In the genomic region with DNA sequence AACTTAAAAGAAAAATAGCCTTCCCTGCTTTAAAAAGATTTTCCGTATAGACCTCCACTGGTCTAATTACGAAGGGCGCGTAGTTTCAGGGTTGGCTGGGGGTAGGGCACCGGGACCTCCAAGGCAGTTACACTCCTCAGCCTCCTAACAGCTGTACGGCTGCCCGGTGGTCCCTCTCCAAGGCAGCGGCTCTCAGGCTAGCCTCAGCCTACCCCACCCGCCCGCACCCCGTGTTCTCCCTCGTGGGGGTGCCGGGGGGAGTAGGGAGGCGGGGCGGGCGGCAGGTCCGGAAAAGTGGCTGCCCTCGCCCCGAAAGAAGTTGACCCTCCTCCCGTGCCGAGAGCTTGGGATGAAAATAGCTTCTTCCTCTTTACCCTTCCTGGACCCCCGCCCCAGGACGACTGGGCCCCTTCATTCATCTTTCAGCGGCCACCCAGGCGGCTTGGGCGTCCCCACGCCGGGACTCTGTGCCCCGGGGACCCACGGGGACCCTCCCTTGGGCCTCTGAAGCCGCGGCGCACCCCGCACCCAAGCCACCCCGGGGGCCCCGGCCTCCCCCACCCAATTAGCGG, we compare ENCODE assay signal across 8 cellular contexts. TPM values are rescaled to one million over a fixed set of nuclear protein-coding genes. Genes with fewer than 3 reads are reported as not detected.
DNase-seq lines count a peak whose midpoint lies in the region; ATAC-seq, FAIRE-seq and TF ChIP-seq lines count a peak whose summit lies in the region.

No MANE protein-coding gene starts in this region.

- peak overlapping the region; percentile 86 for H3K27ac ChIP-seq in CD4-positive, alpha-beta T cell (ENCODE audit: low read depth, low read length)
- peak overlapping the region; percentile 96 for H3K27ac ChIP-seq in HCT116 (ENCODE audit: low read depth, low read length)
- H3K27ac ChIP-seq in SJCRH30, result peak overlapping the region; percentile 98
- peak overlapping the region; percentile 92 for H3K27ac ChIP-seq in mammary epithelial cell (ENCODE audit: insufficient read depth, low read depth, low read length)
- H3K27ac ChIP-seq in kidney (ENCODE audit: low read depth in 2 of 2, low read length in 2 of 2), result peak overlapping the region; percentile 93 to 98

- no peak overlapping the region for H2AFZ ChIP-seq in HCT116 (ENCODE audit: low read depth, low read length, poor library complexity, severe bottlenecking)
- peak overlapping the region; percentile 94 for H2AFZ ChIP-seq in mammary epithelial cell (ENCODE audit: low read depth, low read length)

- peaks cover 12 to 43% of the 10 kb centered on the region in 2 experiments for H3K4me1 ChIP-seq in HCT116 (ENCODE audit: control insufficient read depth in 1 of 2, insufficient read depth in 2 of 2, low read length in 2 of 2)
- peaks cover 10% of the 10 kb centered on the region for H3K4me1 ChIP-seq in SJCRH30
- peaks cover 11% of the 10 kb centered on the region for H3K4me1 ChIP-seq in mammary epithelial cell (ENCODE audit: insufficient read depth, low read length)
- peaks cover 6 to 8% of the 10 kb centered on the region in 2 donors for H3K4me1 ChIP-seq in kidney (ENCODE audit: control insufficient read depth in 1 of 2, insufficient read depth in 1 of 2, low read depth in 1 of 2, low read length in 2 of 2)

- CTCF ChIA-PET in CD4-positive, alpha-beta T cell (lab: Charles Lee), result interaction anchor here (0.6 to 3.2 kb wide), 2 partner anchors 67 to 472 kb away, joined by 3 to 14 read pairs; no protein-coding TSS in a partner anchor
- CTCF ChIA-PET in HCT116 (lab: Charles Lee), result interaction anchor here (1.2 to 1.6 kb wide), 3 partner anchors 17 to 67 kb away, joined by 3 to 8 read pairs (median 5); no protein-coding TSS in a partner anchor
- CTCF ChIA-PET in mammary epithelial cell (lab: Charles Lee; ENCODE audit: low non-redundant PET), result no interaction called here

- BruUV-seq in HCT116 (replicated peaks; lab: Mats Ljungman, UMichigan), result no TSS peak
- TSS peak; percentile 49 for BruUV-seq in mammary epithelial cell (replicated peaks; lab: Mats Ljungman, UMichigan)

- RAD21 ChIA-PET in HCT116 (lab: Charles Lee; ENCODE audit: low non-redundant PET in 1 of 2, low total read pairs in 2 of 2, uncharacterized antibody in 2 of 2, unreplicated experiment in 2 of 2), result no interaction called here

- WGBS in mammary epithelial cell (ENCODE audit: low coverage, missing lambda C conversion rate), result 4% methylated on average over 4 of the region's 37 CpGs

- in situ Hi-C loops in mammary epithelial cell (cut with MboI; ENCODE audit: low sequenced_read_pairs in 2 of 2), result no loop called here

- intact Hi-C loops in CD4-positive, alpha-beta T cell (cut with DNase I, micrococcal nuclease), result loop anchor here (2.0 to 10.0 kb wide), 7 partner anchors 91 to 803 kb away; a partner anchor contains a TSS
- intact Hi-C loops in HCT116 (cut with micrococcal nuclease), result loop anchor here (10.0 kb wide), 1 partner anchor 323 kb away; no protein-coding TSS in a partner anchor
- intact Hi-C loops in mammary epithelial cell (cut with micrococcal nuclease), result loop anchor here (5.0 to 10.0 kb wide), 5 partner anchors 34 to 274 kb away; a partner anchor contains a TSS
- intact Hi-C loops in kidney (cut with DNase I), result no loop called here

- H3K9me3 Mint-ChIP-seq in CD4-positive, alpha-beta T cell, result no peaks in the 10 kb centered on the region

- no peak for TF ChIP-seq RAD21 in HCT116 (IDR thresholded peaks at IDR 0.05; ENCODE audit: low read depth)

- no peak for FAIRE-seq in kidney (lab: Jason Lieb, UNC)

- ATAC-seq in CD4-positive, alpha-beta T cell (ENCODE audit: poor library complexity), result no peak
- peak; percentile 10; the same call in 1 of the 2 replicates for ATAC-seq in HCT116

- peak overlapping the region; percentile 80 to 92 for H3K4me3 ChIP-seq in HCT116 (replicated peaks in 1 of 2; ENCODE audit: low read depth in 1 of 2, low read length in 2 of 2)
- peak overlapping the region; percentile 95 for H3K4me3 ChIP-seq in SJCRH30
- H3K4me3 ChIP-seq in mammary epithelial cell (replicated peaks in 1 of 3; ENCODE audit: insufficient read depth in 1 of 3, low read depth in 2 of 3, low read length in 3 of 3), result peak overlapping the region; percentile 63 to 87 (median 85)
- H3K4me3 ChIP-seq in kidney (ENCODE audit: low read length in 2 of 2), result peak overlapping the region; percentile 31 to 67

- POLR2A ChIA-PET in CD4-positive, alpha-beta T cell (lab: Charles Lee), result interaction anchor here (0.8 to 1.2 kb wide), 3 partner anchors 67 to 743 kb away, joined by 3 to 9 read pairs (median 4); a partner anchor contains a TSS
- POLR2A ChIA-PET in HCT116 (lab: Charles Lee), result interaction anchor here (1.6 kb wide), 1 partner anchor 67 kb away, joined by 12 read pairs; no protein-coding TSS in a partner anchor

- no peak for TF ChIP-seq CTCF in CD4-positive, alpha-beta T cell (IDR thresholded peaks at IDR 0.05)
- TF ChIP-seq CTCF in HCT116 (IDR thresholded peaks at IDR 0.05 in 2 of 3, conservative IDR thresholded peaks at IDR 0.05 in 1 of 3; ENCODE audit: borderline replicate concordance in 1 of 3, insufficient read depth in 1 of 3, low read depth in 2 of 3, low read length in 2 of 3) (no peak), mammary epithelial cell (conservative IDR thresholded peaks at IDR 0.05 in 1 of 2, IDR thresholded peaks at IDR 0.05 in 1 of 2; ENCODE audit: extremely low read depth in 1 of 2, insufficient read depth in 1 of 2, low read depth in 1 of 2, low read length in 2 of 2) (no peak), kidney (IDR thresholded peaks at IDR 0.05; ENCODE audit: borderline replicate concordance, extremely low read depth, insufficient read depth) (no peak)

- peak overlapping the region; percentile 93 for H3K4me2 ChIP-seq in HCT116 (ENCODE audit: low read length)
- peak overlapping the region; percentile 73 for H3K4me2 ChIP-seq in mammary epithelial cell (ENCODE audit: insufficient read depth, low read depth, low read length)

- peaks cover 30% of the 10 kb centered on the region for H3K4me1 Mint-ChIP-seq in CD4-positive, alpha-beta T cell (ENCODE audit: low read depth)

- H4K20me1 ChIP-seq in HCT116 (ENCODE audit: insufficient read depth) (peaks cover 8% of the 10 kb centered on the region; the same call in 1 of the 2 replicates), mammary epithelial cell (ENCODE audit: insufficient read depth, low read length) (no peaks in the 10 kb centered on the region)

- dilution Hi-C loops in mammary epithelial cell (cut with HindIII; ENCODE audit: low sequenced_read_pairs), result no loop called here

- H3K36me3 ChIP-seq in HCT116 (ENCODE audit: control insufficient read depth in 1 of 2, insufficient read depth in 2 of 2, low read length in 2 of 2), result no peaks in the 10 kb centered on the region
- peaks cover 4% of the 10 kb centered on the region; the same call in 1 of the 2 replicates for H3K36me3 ChIP-seq in SJCRH30
- no peaks in the 10 kb centered on the region for H3K36me3 ChIP-seq in mammary epithelial cell (ENCODE audit: insufficient read depth, low read length)
- no peaks in the 10 kb centered on the region for H3K36me3 ChIP-seq in kidney (ENCODE audit: control insufficient read depth in 1 of 2, insufficient read depth in 2 of 2, low read length in 2 of 2)

- peaks cover 16% of the 10 kb centered on the region for H3K36me3 Mint-ChIP-seq in CD4-positive, alpha-beta T cell (ENCODE audit: low read depth)

- DNase-seq in CD4-positive, alpha-beta T cell, result peak in 7 of 10 experiments; percentile 2 to 23 (median 11)
- DNase-seq in HCT116 (ENCODE audit: low read depth, low spot score) (no peak), SJCRH30 (peak; percentile 81 to 82), mammary epithelial cell (no peak), kidney (peak; percentile 84), NCI-H2107 treated with DMSO at 0.1 percent for 48 hours (lab: John Stamatoyannopoulos, UW; ENCODE audit: unreplicated experiment) (no peak), NCI-H446 (lab: John Stamatoyannopoulos, UW) (no peak)
- DNase-seq in stimulated activated CD4-positive, alpha-beta T cell treated with anti-CD3 and anti-CD28 coated beads, Interleukin-1b, Interleukin-23, amount 100 ng/mL, for 48 hours, result peak; percentile 4

- H3K27me3 ChIP-seq in CD4-positive, alpha-beta T cell (ENCODE audit: control insufficient read depth, insufficient read depth, low read length), result no peaks in the 10 kb centered on the region
- H3K27me3 ChIP-seq in HCT116 (ENCODE audit: insufficient read depth, low read length), result no peaks in the 10 kb centered on the region
- no peaks in the 10 kb centered on the region for H3K27me3 ChIP-seq in SJCRH30
- no peaks in the 10 kb centered on the region for H3K27me3 ChIP-seq in mammary epithelial cell (ENCODE audit: insufficient read depth, low read length)

- H3K9me2 ChIP-seq in HCT116 (ENCODE audit: insufficient read depth), result no peaks in the 10 kb centered on the region

- H3K9me3 ChIP-seq in CD4-positive, alpha-beta T cell (ENCODE audit: control insufficient read depth, low read length), result no peaks in the 10 kb centered on the region
- H3K9me3 ChIP-seq in HCT116 (ENCODE audit: control insufficient read depth in 1 of 2, insufficient read depth in 1 of 2, low read depth in 1 of 2, low read length in 2 of 2) (no peaks in the 10 kb centered on the region), SJCRH30 (replicated peaks) (no peaks in the 10 kb centered on the region), mammary epithelial cell (replicated peaks; ENCODE audit: insufficient read depth, low read length) (no peaks in the 10 kb centered on the region), kidney (ENCODE audit: control insufficient read depth in 1 of 2, low read length in 2 of 2) (no peaks in the 10 kb centered on the region)

- H3K4me3 Mint-ChIP-seq in CD4-positive, alpha-beta T cell, result peak overlapping the region; percentile 73

- peak overlapping the region; percentile 95 for H3K27ac Mint-ChIP-seq in CD4-positive, alpha-beta T cell

- no peaks in the 10 kb centered on the region for H3K27me3 Mint-ChIP-seq in CD4-positive, alpha-beta T cell

- H3K9ac ChIP-seq in HCT116 (ENCODE audit: low read length), result peak overlapping the region; percentile 99
- peak overlapping the region; percentile 90 for H3K9ac ChIP-seq in mammary epithelial cell (ENCODE audit: insufficient read depth, low read length)
- H3K9ac ChIP-seq in kidney (ENCODE audit: low read length in 2 of 2), result peak overlapping the region; percentile 60 to 66

- peaks cover 42% of the 10 kb centered on the region for H3K79me2 ChIP-seq in HCT116 (ENCODE audit: insufficient read depth, low read length)
- H3K79me2 ChIP-seq in mammary epithelial cell (ENCODE audit: insufficient read depth, low read length), result peaks cover 39% of the 10 kb centered on the region

- TF ChIP-seq POLR2A in HCT116 (IDR thresholded peaks at IDR 0.05; ENCODE audit: borderline replicate concordance, extremely low read depth, insufficient read depth, insufficient read length), result no peak

TF ChIP-seq in HCT116, 20 proteins besides CTCF, POLR2A, EP300 and RAD21 (continues in another document):
- TF ChIP-seq JUND (IDR thresholded peaks at IDR 0.05) (no peak), ZNF274 (IDR thresholded peaks at IDR 0.05; ENCODE audit: low read depth, low read length) (no peak)

RNA-seq across cellular contexts. Expression of a gene that starts 1.0 kb away (rescaled TPM):
- 10 to 100 TPM; 20.5 to 23.1 TPM for total RNA-seq in CD4-positive, alpha-beta T cell
- 30.7 TPM for total RNA-seq in HCT116 (2021; ENCODE audit: unreplicated experiment)
- polyA plus RNA-seq in HCT116 (2012), result 13.6 and 15.0 TPM in 2 replicates
- 16.7 and 18.2 TPM in 2 replicates for total RNA-seq in SJCRH30 (2014; rRNA removed; shearing (Covaris generic))
- total RNA-seq in mammary epithelial cell, result 10 to 100 TPM; 18.7 to 45.6 TPM
- polyA plus RNA-seq in mammary epithelial cell, result 24.6 TPM
- 40.4 TPM for polyA minus RNA-seq in mammary epithelial cell
- total RNA-seq in kidney, result 17.9 TPM
- 4.9 TPM for polyA plus RNA-seq in kidney (ENCODE audit: insufficient read depth, low read depth, low replicate concordance)

Comparison
In these comparisons a context has a peak if more than half of its experiments do, and no peak if none do; other contexts are left out.
1. DNase-seq: peak in CD4-positive, alpha-beta T cell (7 of 10), SJCRH30 (2 of 2), kidney (single experiment) and stimulated activated CD4-positive, alpha-beta T cell treated with anti-CD3 and anti-CD28 coated beads, Interleukin-1b, Interleukin-23, amount 100 ng/mL, for 48 hours (single experiment); none in HCT116 (single experiment), mammary epithelial cell (single experiment), NCI-H2107 treated with DMSO at 0.1 percent for 48 hours (single experiment) and NCI-H446 (0 of 2).
2. Peak in every context shown above with its lines, with median percentiles within 50 percentile points of each other: H3K27ac ChIP-seq, H3K4me3 ChIP-seq and H3K9ac ChIP-seq.